12 cellular contexts compared by ENCODE assay signal in genomic region chr7:149150981-149151380, GRCh38.
"Had no signal": no experiment of that assay in that cellular context is flagged by ENCODE, and none has a peak within 500 bp of the region (broad histone marks: within the 10 kb centered on the region; RNA-seq: fewer than 3 reads in every experiment).

No MANE protein-coding gene starts in this region.

- FAIRE-seq: small intestine had no signal

- H3K9me3 ChIP-seq: colonic mucosa, gastroesophageal sphincter, neutrophil, uterus had no signal

- H3K4me3 ChIP-seq: colonic mucosa, gastroesophageal sphincter, uterus had no signal

- H3K27ac ChIP-seq: colonic mucosa, gastroesophageal sphincter, uterus, VCaP had no signal

- H3K36me3 ChIP-seq: colonic mucosa, uterus had no signal

- DNase-seq: activated CD4-positive, alpha-beta T cell treated with anti-CD3 and anti-CD28 coated beads for 48 hours; activated gamma-delta T cell; colonic mucosa; effector CD4-positive, alpha-beta T cell; midbrain; right cardiac atrium; small intestine; T1000; uterus had no signal

- H3K4me1 ChIP-seq: colonic mucosa, uterus had no signal

- ATAC-seq: gastroesophageal sphincter, right cardiac atrium had no signal

- H3K27me3 ChIP-seq: colonic mucosa, gastroesophageal sphincter, neutrophil, uterus had no signal
